ENCODE assay signal across 25 cellular contexts in genomic region chr17:49269356-49269755, GRCh38. TPM values are rescaled to one million over a fixed set of nuclear protein-coding genes. Genes with fewer than 3 reads are reported as not detected.
DNase-seq lines count a peak whose midpoint lies in the region; ATAC-seq and TF ChIP-seq lines count a peak whose summit lies in the region.
"Had no signal": no experiment of that assay in that cellular context is flagged by ENCODE, and none has a peak within 500 bp of the region (broad histone marks: within the 10 kb centered on the region; RNA-seq: fewer than 3 reads in every experiment).

No MANE protein-coding gene starts in this region.

- no CpG with 5 or more reads among the region's 5 CpGs for WGBS in IMR-90 (ENCODE audit: extremely low coverage in 2 of 2, insufficient read length in 1 of 2), 2 experiments

- H3K4me2 ChIP-seq in IMR-90 (ENCODE audit: low read depth, low read length) = no peak overlapping the region
- H3K4me2 ChIP-seq: A549; BLaER1 treated with 17β-estradiol and CSF1 and Interleukin-3, amounts not matched to agents 10 nM and 100 nM; GM23338 had no signal

- no peaks in the 10 kb centered on the region for H4K20me1 ChIP-seq in IMR-90 (ENCODE audit: insufficient read depth, low read length)
- H4K20me1 ChIP-seq: BLaER1 treated with 17β-estradiol and CSF1 and Interleukin-3, amounts not matched to agents 10 nM and 100 nM had no signal

- no peak overlapping the region for H3K18ac ChIP-seq in IMR-90 (ENCODE audit: low read depth, low read length)

- H3K4me3 ChIP-seq in IMR-90 (ENCODE audit: insufficient read depth, low read depth, low read length) (no peak overlapping the region), upper lobe of right lung (no peak overlapping the region)
- H3K4me3 ChIP-seq: A549; BLaER1 treated with 17β-estradiol and CSF1 and Interleukin-3, amounts not matched to agents 10 nM and 100 nM; GM23338 had no signal

- H3K14ac ChIP-seq in IMR-90 (replicated peaks; ENCODE audit: low read depth, low read length) = no peak overlapping the region

- H3K27ac ChIP-seq in IMR-90 (ENCODE audit: insufficient read depth, low read length) = no peak overlapping the region
- H3K27ac ChIP-seq in upper lobe of right lung = no peak overlapping the region
- no peak overlapping the region for H3K27ac ChIP-seq in substantia nigra (ENCODE audit: low read depth, low read length, poor library complexity, severe bottlenecking)
- H3K27ac ChIP-seq: A549; BLaER1 treated with 17β-estradiol and CSF1 and Interleukin-3, amounts not matched to agents 10 nM and 100 nM had no signal

- peak overlapping the region; percentile 81 for H2AK9ac ChIP-seq in IMR-90 (replicated peaks; ENCODE audit: low read depth, low read length, poor library complexity)

- H3K36me3 ChIP-seq in IMR-90 (ENCODE audit: control insufficient read depth, insufficient read depth, low read length) (no peaks in the 10 kb centered on the region), upper lobe of right lung (no peaks in the 10 kb centered on the region)
- H3K36me3 ChIP-seq: BE2C; BLaER1 treated with 17β-estradiol and CSF1 and Interleukin-3, amounts not matched to agents 10 nM and 100 nM had no signal

- H2BK20ac ChIP-seq in IMR-90 (ENCODE audit: low read depth, low read length) = no peak overlapping the region

- H2AK5ac ChIP-seq in IMR-90 (ENCODE audit: low read depth, low read length) = no peak overlapping the region

- H3K4me3 Mint-ChIP-seq in nephron progenitor cell = no peak overlapping the region
- H3K4me3 Mint-ChIP-seq in activated naive CD8-positive, alpha-beta T cell treated with anti-CD3 and anti-CD28 coated beads for 36 hours = no peak overlapping the region
- H3K4me3 Mint-ChIP-seq: CD14-positive monocyte; CD4-positive, alpha-beta memory T cell; GM23338; H9 had no signal

- no peak overlapping the region for H2BK120ac ChIP-seq in IMR-90 (ENCODE audit: low read depth, low read length)

- ATAC-seq in IMR-90 (ENCODE audit: low read depth) (no peak), upper lobe of right lung (no peak), GM21723 (IDR thresholded peaks at IDR 0.05; ENCODE audit: unreplicated experiment) (no peak)
- ATAC-seq: A549, GM23338, HCT116 had no signal

- DNase-seq in IMR-90 (no peak), left kidney (ENCODE audit: low read depth, low spot score) (peak; percentile 28), nephron progenitor cell (no peak), upper lobe of right lung (peak; percentile 22), substantia nigra (lab: John Stamatoyannopoulos, UW) (no peak)
- no peak for DNase-seq in activated naive CD8-positive, alpha-beta T cell treated with anti-CD3 and anti-CD28 coated beads for 36 hours
- DNase-seq: 8988T; ACHN; AML-193; BE2C; Calu3; CD4-positive, alpha-beta memory T cell; COR-L47; DMS53; GF-D8; H9 had no signal

- no peak for TF ChIP-seq POLR2A in IMR-90 (IDR thresholded peaks at IDR 0.05; ENCODE audit: low read depth, low read length)

- no peak overlapping the region for H4K5ac ChIP-seq in IMR-90 (ENCODE audit: low read depth, low read length)

- H4K8ac ChIP-seq in IMR-90 (ENCODE audit: low read depth in 2 of 2, low read length in 2 of 2) = no peak overlapping the region

- peaks cover 4% of the 10 kb centered on the region for H3K27me3 Mint-ChIP-seq in nephron progenitor cell (ENCODE audit: low read depth, poor library complexity)
- peaks cover 7% of the 10 kb centered on the region for H3K27me3 Mint-ChIP-seq in activated naive CD8-positive, alpha-beta T cell treated with anti-CD3 and anti-CD28 coated beads for 36 hours

- H3K4ac ChIP-seq in IMR-90 (ENCODE audit: low read depth, low read length) = no peak overlapping the region

- H3K9me1 ChIP-seq in IMR-90 (ENCODE audit: insufficient read depth, low read length) = no peaks in the 10 kb centered on the region

- no peaks in the 10 kb centered on the region for H3K79me1 ChIP-seq in IMR-90 (ENCODE audit: low read depth in 1 of 2, low read length in 2 of 2)

- no peaks in the 10 kb centered on the region for H3K36me3 Mint-ChIP-seq in nephron progenitor cell (ENCODE audit: low read depth)
- H3K36me3 Mint-ChIP-seq in activated naive CD8-positive, alpha-beta T cell treated with anti-CD3 and anti-CD28 coated beads for 36 hours = no peaks in the 10 kb centered on the region
- H3K36me3 Mint-ChIP-seq: CD14-positive monocyte; CD4-positive, alpha-beta memory T cell had no signal

- dilution Hi-C loops in IMR-90 (cut with HindIII; ENCODE audit: low sequenced_read_pairs, unreplicated experiment) = no loop called here

- H3K4me1 Mint-ChIP-seq in nephron progenitor cell = peaks cover 23% of the 10 kb centered on the region
- no peaks in the 10 kb centered on the region for H3K4me1 Mint-ChIP-seq in activated naive CD8-positive, alpha-beta T cell treated with anti-CD3 and anti-CD28 coated beads for 36 hours
- H3K4me1 Mint-ChIP-seq: CD4-positive, alpha-beta memory T cell; GM23338 had no signal

- no peak overlapping the region for H2AFZ ChIP-seq in IMR-90 (replicated peaks; ENCODE audit: low read length, poor library complexity)
- H2AFZ ChIP-seq: GM23338 had no signal

- no peak overlapping the region for H4K91ac ChIP-seq in IMR-90 (ENCODE audit: insufficient read depth, low read depth, low read length)

- no peaks in the 10 kb centered on the region for H3K9me3 Mint-ChIP-seq in nephron progenitor cell
- no peaks in the 10 kb centered on the region for H3K9me3 Mint-ChIP-seq in activated naive CD8-positive, alpha-beta T cell treated with anti-CD3 and anti-CD28 coated beads for 36 hours
- H3K9me3 Mint-ChIP-seq: CD4-positive, alpha-beta memory T cell; GM23338; H9 had no signal

- peak overlapping the region; percentile 91 for H3K27ac Mint-ChIP-seq in nephron progenitor cell
- H3K27ac Mint-ChIP-seq in activated naive CD8-positive, alpha-beta T cell treated with anti-CD3 and anti-CD28 coated beads for 36 hours = no peak overlapping the region
- H3K27ac Mint-ChIP-seq: CD14-positive monocyte; CD4-positive, alpha-beta memory T cell; GM23338; H9 had no signal

- H3K9me3 ChIP-seq in IMR-90 (ENCODE audit: control insufficient read depth, insufficient read depth, low read length) = no peaks in the 10 kb centered on the region
- H3K9me3 ChIP-seq in upper lobe of right lung = no peaks in the 10 kb centered on the region
- H3K9me3 ChIP-seq: A549; BE2C; BLaER1 treated with 17β-estradiol and CSF1 and Interleukin-3, amounts not matched to agents 10 nM and 100 nM had no signal

- BruUV-seq in IMR-90 (replicated peaks; lab: Mats Ljungman, UMichigan) = no TSS peak

- no peak overlapping the region for H3K23ac ChIP-seq in IMR-90 (ENCODE audit: low read depth, low read length)

- no peak for TF ChIP-seq CTCF in IMR-90 (conservative IDR thresholded peaks at IDR 0.05; ENCODE audit: low read depth, low read length)
- TF ChIP-seq CTCF in nephron progenitor cell (IDR thresholded peaks at IDR 0.05) = no peak
- no peak for TF ChIP-seq CTCF in upper lobe of right lung (IDR thresholded peaks at IDR 0.05)

- POLR2A ChIA-PET in IMR-90 (lab: Charles Lee; ENCODE audit: unreplicated experiment) = no interaction called here

- no peak overlapping the region for H3K9ac ChIP-seq in IMR-90 (ENCODE audit: low read depth, low read length)
- H3K9ac ChIP-seq: BLaER1 treated with 17β-estradiol and CSF1 and Interleukin-3, amounts not matched to agents 10 nM and 100 nM had no signal

- no peak overlapping the region for H2BK15ac ChIP-seq in IMR-90 (ENCODE audit: low read depth, low read length)

- 0 out of 2 replicates have a peak, but pooled peaks cover 2% of the 10 kb centered on the region for H3K27me3 ChIP-seq in IMR-90 (ENCODE audit: control insufficient read depth, insufficient read depth, low read length)
- no peaks in the 10 kb centered on the region for H3K27me3 ChIP-seq in upper lobe of right lung
- H3K27me3 ChIP-seq: BE2C; BLaER1 treated with 17β-estradiol and CSF1 and Interleukin-3, amounts not matched to agents 10 nM and 100 nM had no signal

- H2BK5ac ChIP-seq in IMR-90 (ENCODE audit: low read depth, low read length, poor library complexity, severe bottlenecking) = no peak overlapping the region

- TF ChIP-seq RAD21 in IMR-90 (IDR thresholded peaks at IDR 0.05; ENCODE audit: low read length) = no peak

- H3K56ac ChIP-seq in IMR-90 (ENCODE audit: extremely low read depth, insufficient read depth, low read length) = no peak overlapping the region

- in situ Hi-C loops in IMR-90 (cut with MboI; ENCODE audit: low sequenced_read_pairs) = no loop called here

- no peaks in the 10 kb centered on the region for H3K4me1 ChIP-seq in IMR-90 (ENCODE audit: control insufficient read depth, insufficient read depth, low read length)
- no peaks in the 10 kb centered on the region for H3K4me1 ChIP-seq in upper lobe of right lung
- H3K4me1 ChIP-seq: A549, BE2C had no signal

- CTCF ChIA-PET in IMR-90 (lab: Yijun Ruan, JAX) = no interaction called here

- intact Hi-C loops in IMR-90 (cut with micrococcal nuclease) (no loop called here), upper lobe of right lung (cut with DNase I) (no loop called here)

TF ChIP-seq in IMR-90, 13 proteins besides CTCF, POLR2A, EP300 and RAD21 (continues in another document):
- no peak for TF ChIP-seq BHLHE40 (IDR thresholded peaks at IDR 0.05; ENCODE audit: low read depth, low read length)
- TF ChIP-seq MAFK (IDR thresholded peaks at IDR 0.05; ENCODE audit: low read depth, low read length) = no peak
- no peak for TF ChIP-seq CEBPB (IDR thresholded peaks at IDR 0.05; ENCODE audit: low read depth, low read length)

RNA-seq across cellular contexts. Expression of gene PHOSPHO1, which starts 38.8 kb away (rescaled TPM):
- total RNA-seq in IMR-90 (2012; rRNA removed) (under 0.01 TPM in 2 replicates), upper lobe of right lung (1.7 TPM)
- 0.48 and 0.56 TPM in 2 replicates for polyA plus RNA-seq in IMR-90 (2012; rRNA removed)
- polyA plus RNA-seq in IMR-90 (2012; cell fraction: cytosol; rRNA removed) = 0.22 and 0.71 TPM in 2 replicates
- polyA plus RNA-seq in IMR-90 (2012; cell fraction: nucleus; rRNA removed; ENCODE audit: low replicate concordance) = 0.17 and 0.62 TPM in 2 replicates
- not detected for total RNA-seq in activated naive CD8-positive, alpha-beta T cell treated with anti-CD3 and anti-CD28 coated beads for 36 hours
- total RNA-seq: Calu3; CD4-positive, alpha-beta memory T cell had no signal

RNA-seq across cellular contexts. Expression of gene ABI3, which starts 58.8 kb away (rescaled TPM):
- total RNA-seq in IMR-90 (2012; rRNA removed) = 1.1 TPM in 2 replicates
- polyA plus RNA-seq in IMR-90 (2012; rRNA removed) = 1.2 and 1.4 TPM in 2 replicates
- 1.1 and 1.4 TPM in 2 replicates for polyA plus RNA-seq in IMR-90 (2012; cell fraction: cytosol; rRNA removed)
- 0.33 and 0.96 TPM in 2 replicates for polyA plus RNA-seq in IMR-90 (2012; cell fraction: nucleus; rRNA removed; ENCODE audit: low replicate concordance)
- 31.5 TPM for total RNA-seq in upper lobe of right lung
- total RNA-seq in activated naive CD8-positive, alpha-beta T cell treated with anti-CD3 and anti-CD28 coated beads for 36 hours = 10 to 100 TPM; 54.9 to 55.5 TPM
- total RNA-seq: Calu3, H4 had no signal
- polyA plus RNA-seq: A549 had no signal

RNA-seq across cellular contexts. Expression of gene GNGT2, which starts 59.0 kb away (rescaled TPM):
- 0.18 and 0.56 TPM in 2 replicates for total RNA-seq in IMR-90 (2012; rRNA removed)
- 0.65 and 0.79 TPM in 2 replicates for polyA plus RNA-seq in IMR-90 (2012; rRNA removed)
- polyA plus RNA-seq in IMR-90 (2012; cell fraction: cytosol; rRNA removed) = 0.19 and 0.34 TPM in 2 replicates
- polyA plus RNA-seq in IMR-90 (2012; cell fraction: nucleus; rRNA removed; ENCODE audit: low replicate concordance) = 0.08 and 0.29 TPM in 2 replicates
- total RNA-seq in upper lobe of right lung = 8.5 TPM
- 10 to 100 TPM; 25.5 to 28.4 TPM for total RNA-seq in activated naive CD8-positive, alpha-beta T cell treated with anti-CD3 and anti-CD28 coated beads for 36 hours
- total RNA-seq: Calu3, Daoy, G401 had no signal

Comparison
In these comparisons a context has a peak if more than half of its experiments do, and no peak if none do; other contexts are left out.
1. DNase-seq: peak in left kidney (single experiment) and upper lobe of right lung (single experiment); none in IMR-90 (single experiment), nephron progenitor cell (single experiment), substantia nigra (0 of 49) and activated naive CD8-positive, alpha-beta T cell treated with anti-CD3 and anti-CD28 coated beads for 36 hours (single experiment).
2. RNA of gene ABI3, which starts 58.8 kb away (total RNA-seq): 54.9 to 55.5 TPM in activated naive CD8-positive, alpha-beta T cell treated with anti-CD3 and anti-CD28 coated beads for 36 hours and 31.5 TPM in upper lobe of right lung (single experiment); 1.1 TPM in IMR-90; every median in the first group is over 10 times any median in the second.